In the genomic region with DNA sequence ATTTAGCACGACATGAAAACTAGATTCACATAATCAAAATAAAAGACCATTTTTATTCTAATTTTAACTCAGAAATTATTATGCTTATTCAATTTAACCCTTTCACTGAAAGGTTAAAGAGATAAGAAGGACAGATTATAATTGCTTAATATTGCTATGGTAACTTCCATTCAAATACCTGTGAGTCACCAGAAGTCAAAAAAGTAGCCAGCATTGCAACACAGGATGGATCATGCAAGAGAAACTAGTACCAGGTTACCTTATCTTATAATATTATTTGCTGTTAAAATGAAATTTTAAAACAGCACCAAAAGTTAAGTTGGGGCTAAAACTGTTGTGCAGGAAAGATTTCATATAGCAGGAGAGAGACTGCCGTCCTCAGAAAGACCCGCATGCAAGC, we compare ENCODE assay signal across 2 cellular contexts. TPM values are rescaled to one million over a fixed set of nuclear protein-coding genes. Genes with fewer than 3 reads are reported as not detected.
"Had no signal": no experiment of that assay in that cellular context is flagged by ENCODE, and none has a peak within 500 bp of the region (broad histone marks: within the 10 kb centered on the region; RNA-seq: fewer than 3 reads in every experiment).

No MANE protein-coding gene starts in this region.

RNA-seq across cellular contexts. Expression of a gene that starts 11.5 kb away (rescaled TPM):
- total RNA-seq: LHCN-M2, SJSA1 had no signal
